Comparison of ENCODE assay signal across 1 cellular context in the genomic region with DNA sequence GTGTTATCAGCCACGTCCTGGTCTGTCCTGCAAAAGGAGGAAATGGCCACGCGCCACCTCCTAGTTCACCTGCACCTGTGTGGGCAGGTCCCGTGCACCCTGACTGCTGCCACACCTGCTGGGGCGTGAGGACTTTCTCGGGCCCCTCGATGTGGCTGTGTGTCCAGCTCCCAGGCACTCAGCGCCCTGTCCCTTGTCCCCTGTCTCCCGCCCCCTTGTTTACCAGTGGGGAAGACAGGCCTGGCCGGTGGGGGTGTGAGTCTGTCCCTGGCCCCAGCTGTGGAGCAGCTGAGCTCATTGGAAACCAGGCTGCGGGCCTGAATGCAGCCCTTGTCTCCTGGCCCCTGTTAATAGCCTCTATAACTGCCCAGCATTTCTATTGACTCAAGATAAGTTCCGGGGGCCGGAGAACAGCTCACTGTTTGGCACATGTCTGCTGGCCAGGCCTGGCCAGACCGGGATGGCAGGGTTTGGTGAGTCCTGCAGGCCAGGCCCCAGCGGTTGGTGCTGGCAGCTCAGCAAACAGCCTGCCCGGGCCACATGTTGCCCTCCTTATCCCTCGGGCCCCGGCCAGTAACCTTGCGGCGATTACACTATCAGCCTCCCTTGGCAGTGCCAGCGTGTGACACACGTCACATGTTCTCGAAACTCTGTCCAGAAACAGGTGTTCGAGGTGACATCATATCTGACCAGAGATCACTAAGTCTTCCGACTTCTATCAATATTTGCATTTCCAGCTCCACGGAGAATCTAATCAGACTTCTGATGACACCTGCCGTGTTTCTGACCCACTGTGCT.
TF ChIP-seq lines count a peak whose summit lies in the region.

No MANE protein-coding gene starts in this region.

TF ChIP-seq in HepG2, 621 proteins besides CTCF, POLR2A, EP300 and RAD21 (continued from another document and continues in another):
- TF ChIP-seq, protein P1, sequence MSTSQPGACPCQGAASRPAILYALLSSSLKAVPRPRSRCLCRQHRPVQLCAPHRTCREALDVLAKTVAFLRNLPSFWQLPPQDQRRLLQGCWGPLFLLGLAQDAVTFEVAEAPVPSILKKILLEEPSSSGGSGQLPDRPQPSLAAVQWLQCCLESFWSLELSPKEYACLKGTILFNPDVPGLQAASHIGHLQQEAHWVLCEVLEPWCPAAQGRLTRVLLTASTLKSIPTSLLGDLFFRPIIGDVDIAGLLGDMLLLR (CRISPR knock-in tag; IDR thresholded peaks at IDR 0.05), result 0 out of 2 replicates have a peak, but pooled peaks have one; percentile 67
- no peak for TF ChIP-seq ZNF605 (CRISPR knock-in tag; IDR thresholded peaks at IDR 0.05)
- TF ChIP-seq HOXA7 (CRISPR knock-in tag; IDR thresholded peaks at IDR 0.05), result no peak
- TF ChIP-seq, protein P2, sequence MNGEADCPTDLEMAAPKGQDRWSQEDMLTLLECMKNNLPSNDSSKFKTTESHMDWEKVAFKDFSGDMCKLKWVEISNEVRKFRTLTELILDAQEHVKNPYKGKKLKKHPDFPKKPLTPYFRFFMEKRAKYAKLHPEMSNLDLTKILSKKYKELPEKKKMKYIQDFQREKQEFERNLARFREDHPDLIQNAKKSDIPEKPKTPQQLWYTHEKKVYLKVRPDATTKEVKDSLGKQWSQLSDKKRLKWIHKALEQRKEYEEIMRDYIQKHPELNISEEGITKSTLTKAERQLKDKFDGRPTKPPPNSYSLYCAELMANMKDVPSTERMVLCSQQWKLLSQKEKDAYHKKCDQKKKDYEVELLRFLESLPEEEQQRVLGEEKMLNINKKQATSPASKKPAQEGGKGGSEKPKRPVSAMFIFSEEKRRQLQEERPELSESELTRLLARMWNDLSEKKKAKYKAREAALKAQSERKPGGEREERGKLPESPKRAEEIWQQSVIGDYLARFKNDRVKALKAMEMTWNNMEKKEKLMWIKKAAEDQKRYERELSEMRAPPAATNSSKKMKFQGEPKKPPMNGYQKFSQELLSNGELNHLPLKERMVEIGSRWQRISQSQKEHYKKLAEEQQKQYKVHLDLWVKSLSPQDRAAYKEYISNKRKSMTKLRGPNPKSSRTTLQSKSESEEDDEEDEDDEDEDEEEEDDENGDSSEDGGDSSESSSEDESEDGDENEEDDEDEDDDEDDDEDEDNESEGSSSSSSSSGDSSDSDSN (CRISPR knock-in tag; IDR thresholded peaks at IDR 0.05), result peak; percentile 50; the same call in 1 of the 2 replicates
- peak; percentile 54; the same call in 1 of the 2 replicates for TF ChIP-seq RARA (CRISPR knock-in tag; IDR thresholded peaks at IDR 0.05)
- TF ChIP-seq ZNF282 (IDR thresholded peaks at IDR 0.05; ENCODE audit: partially characterized antibody), result no peak
- TF ChIP-seq CAMTA2 (CRISPR knock-in tag; IDR thresholded peaks at IDR 0.05; ENCODE audit: borderline replicate concordance), result no peak
- TF ChIP-seq ZNF333 (CRISPR knock-in tag; IDR thresholded peaks at IDR 0.05; ENCODE audit: borderline replicate concordance), result 0 out of 2 replicates have a peak, but pooled peaks have one; percentile 61
- peak; percentile 60 for TF ChIP-seq NR2F6 (IDR thresholded peaks at IDR 0.05)
- peak; percentile 75 for TF ChIP-seq NR2F6 (CRISPR knock-in tag; IDR thresholded peaks at IDR 0.05)
- TF ChIP-seq, protein P3, sequence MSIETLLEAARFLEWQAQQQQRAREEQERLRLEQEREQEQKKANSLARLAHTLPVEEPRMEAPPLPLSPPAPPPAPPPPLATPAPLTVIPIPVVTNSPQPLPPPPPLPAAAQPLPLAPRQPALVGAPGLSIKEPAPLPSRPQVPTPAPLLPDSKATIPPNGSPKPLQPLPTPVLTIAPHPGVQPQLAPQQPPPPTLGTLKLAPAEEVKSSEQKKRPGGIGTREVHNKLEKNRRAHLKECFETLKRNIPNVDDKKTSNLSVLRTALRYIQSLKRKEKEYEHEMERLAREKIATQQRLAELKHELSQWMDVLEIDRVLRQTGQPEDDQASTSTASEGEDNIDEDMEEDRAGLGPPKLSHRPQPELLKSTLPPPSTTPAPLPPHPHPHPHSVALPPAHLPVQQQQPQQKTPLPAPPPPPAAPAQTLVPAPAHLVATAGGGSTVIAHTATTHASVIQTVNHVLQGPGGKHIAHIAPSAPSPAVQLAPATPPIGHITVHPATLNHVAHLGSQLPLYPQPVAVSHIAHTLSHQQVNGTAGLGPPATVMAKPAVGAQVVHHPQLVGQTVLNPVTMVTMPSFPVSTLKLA (IDR thresholded peaks at IDR 0.05), result no peak
- TF ChIP-seq ZKSCAN1 (IDR thresholded peaks at IDR 0.05; ENCODE audit: low read length), result no peak
- TF ChIP-seq TGIF2 (CRISPR knock-in tag; IDR thresholded peaks at IDR 0.05), result peak; percentile 43; the same call in 1 of the 2 replicates
- TF ChIP-seq NFATC3 (CRISPR knock-in tag; IDR thresholded peaks at IDR 0.05), result no peak
- TF ChIP-seq ZNF160 (CRISPR knock-in tag; IDR thresholded peaks at IDR 0.05), result no peak
- TF ChIP-seq ZNF256 (CRISPR knock-in tag; conservative IDR thresholded peaks at IDR 0.05), result no peak
- no peak for TF ChIP-seq HES4 (CRISPR knock-in tag; IDR thresholded peaks at IDR 0.05; ENCODE audit: borderline replicate concordance)
- TF ChIP-seq ZBTB38 (CRISPR knock-in tag; IDR thresholded peaks at IDR 0.05), result no peak
- TF ChIP-seq NFYB (CRISPR knock-in tag; IDR thresholded peaks at IDR 0.05), result no peak
- TF ChIP-seq PRPF4 (IDR thresholded peaks at IDR 0.05; ENCODE audit: low read depth, low read length, poor library complexity, severe bottlenecking), result no peak
- peak; percentile 29; the same call in 1 of the 2 replicates for TF ChIP-seq ZSCAN31 (CRISPR knock-in tag; IDR thresholded peaks at IDR 0.05; ENCODE audit: low read depth)
- no peak for TF ChIP-seq REL (CRISPR knock-in tag; conservative IDR thresholded peaks at IDR 0.05)
- TF ChIP-seq YEATS4 (CRISPR knock-in tag; IDR thresholded peaks at IDR 0.05; ENCODE audit: borderline replicate concordance), result no peak
- peak; percentile 39; the same call in 1 of the 2 replicates for TF ChIP-seq ARNT2 (CRISPR knock-in tag; IDR thresholded peaks at IDR 0.05; ENCODE audit: low read depth)
- no peak for TF ChIP-seq NR1H2 (CRISPR knock-in tag; IDR thresholded peaks at IDR 0.05; ENCODE audit: borderline replicate concordance, low read depth)
- 0 out of 2 replicates have a peak, but pooled peaks have one; percentile 21 for TF ChIP-seq KAT8 (CRISPR knock-in tag; IDR thresholded peaks at IDR 0.05)
- TF ChIP-seq ZFP90 (CRISPR knock-in tag; IDR thresholded peaks at IDR 0.05; ENCODE audit: borderline replicate concordance), result peak; percentile 52; the same call in 1 of the 2 replicates
- TF ChIP-seq ZNF207 (IDR thresholded peaks at IDR 0.05; ENCODE audit: borderline replicate concordance), result no peak
- TF ChIP-seq HHEX (CRISPR knock-in tag; IDR thresholded peaks at IDR 0.05), result peak; percentile 89
- TF ChIP-seq ZNF446 (CRISPR knock-in tag; IDR thresholded peaks at IDR 0.05), result no peak
- no peak for TF ChIP-seq HNRNPH1 (optimal IDR thresholded peaks at IDR 0.05; ENCODE audit: low read depth, low read length)
- no peak for TF ChIP-seq HOXA9 (CRISPR knock-in tag; IDR thresholded peaks at IDR 0.05; ENCODE audit: borderline replicate concordance)
- TF ChIP-seq, protein P4, sequence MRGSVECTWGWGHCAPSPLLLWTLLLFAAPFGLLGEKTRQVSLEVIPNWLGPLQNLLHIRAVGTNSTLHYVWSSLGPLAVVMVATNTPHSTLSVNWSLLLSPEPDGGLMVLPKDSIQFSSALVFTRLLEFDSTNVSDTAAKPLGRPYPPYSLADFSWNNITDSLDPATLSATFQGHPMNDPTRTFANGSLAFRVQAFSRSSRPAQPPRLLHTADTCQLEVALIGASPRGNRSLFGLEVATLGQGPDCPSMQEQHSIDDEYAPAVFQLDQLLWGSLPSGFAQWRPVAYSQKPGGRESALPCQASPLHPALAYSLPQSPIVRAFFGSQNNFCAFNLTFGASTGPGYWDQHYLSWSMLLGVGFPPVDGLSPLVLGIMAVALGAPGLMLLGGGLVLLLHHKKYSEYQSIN (CRISPR knock-in tag; IDR thresholded peaks at IDR 0.05; ENCODE audit: borderline replicate concordance), result no peak
- no peak for TF ChIP-seq CHCHD3 (CRISPR knock-in tag; IDR thresholded peaks at IDR 0.05)
- peak; percentile 54; the same call in 1 of the 2 replicates for TF ChIP-seq YEATS2 (CRISPR knock-in tag; IDR thresholded peaks at IDR 0.05; ENCODE audit: borderline replicate concordance)
- TF ChIP-seq, protein P5, sequence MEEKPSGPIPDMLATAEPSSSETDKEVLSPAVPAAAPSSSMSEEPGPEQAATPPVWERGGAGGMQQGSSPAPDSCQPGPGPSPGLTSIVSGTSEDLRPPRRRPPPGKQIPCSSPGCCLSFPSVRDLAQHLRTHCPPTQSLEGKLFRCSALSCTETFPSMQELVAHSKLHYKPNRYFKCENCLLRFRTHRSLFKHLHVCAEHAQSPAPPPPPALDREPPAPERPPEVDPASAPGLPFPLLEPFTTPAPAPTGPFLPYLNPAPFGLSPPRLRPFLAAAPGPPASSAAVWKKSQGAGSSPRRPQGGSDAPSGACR (CRISPR knock-in tag; IDR thresholded peaks at IDR 0.05), result no peak
- TF ChIP-seq ZNF563 (CRISPR knock-in tag; IDR thresholded peaks at IDR 0.05), result no peak
- TF ChIP-seq HDAC1 (CRISPR knock-in tag; IDR thresholded peaks at IDR 0.05), result peak; percentile 44; the same call in 1 of the 2 replicates
- no peak for TF ChIP-seq ZNF841 (CRISPR knock-in tag; IDR thresholded peaks at IDR 0.05; ENCODE audit: borderline replicate concordance)
- TF ChIP-seq ZNF530 (CRISPR knock-in tag; IDR thresholded peaks at IDR 0.05; ENCODE audit: low read depth), result no peak
- TF ChIP-seq GATAD1 (CRISPR knock-in tag; IDR thresholded peaks at IDR 0.05), result no peak
- 0 out of 2 replicates have a peak, but pooled peaks have one; percentile 33 for TF ChIP-seq ZSCAN25 (CRISPR knock-in tag; IDR thresholded peaks at IDR 0.05)
- no peak for TF ChIP-seq ZFP36L2 (CRISPR knock-in tag; IDR thresholded peaks at IDR 0.05)
- TF ChIP-seq ZNF556 (CRISPR knock-in tag; IDR thresholded peaks at IDR 0.05; ENCODE audit: borderline replicate concordance), result no peak
- peak; percentile 49; the same call in 1 of the 2 replicates for TF ChIP-seq RFXAP (CRISPR knock-in tag; IDR thresholded peaks at IDR 0.05; ENCODE audit: borderline replicate concordance)
- no peak for TF ChIP-seq MIER3 (CRISPR knock-in tag; IDR thresholded peaks at IDR 0.05; ENCODE audit: borderline replicate concordance)
- TF ChIP-seq SPEN (CRISPR knock-in tag; IDR thresholded peaks at IDR 0.05; ENCODE audit: low read depth), result peak; percentile 22; the same call in 1 of the 2 replicates
- no peak for TF ChIP-seq MTF1 (CRISPR knock-in tag; IDR thresholded peaks at IDR 0.05)
- TF ChIP-seq AHR (CRISPR knock-in tag; IDR thresholded peaks at IDR 0.05), result no peak; the same call in 1 of the 2 replicates
- no peak for TF ChIP-seq ZNF138 (CRISPR knock-in tag; IDR thresholded peaks at IDR 0.05; ENCODE audit: low read depth)
- TF ChIP-seq RFX3 (CRISPR knock-in tag; IDR thresholded peaks at IDR 0.05), result no peak
- peak; percentile 69 for TF ChIP-seq RXRA (CRISPR knock-in tag; IDR thresholded peaks at IDR 0.05)
- TF ChIP-seq FOSL2 (CRISPR knock-in tag; IDR thresholded peaks at IDR 0.05), result peak; percentile 57
- TF ChIP-seq PAX8 (CRISPR knock-in tag; IDR thresholded peaks at IDR 0.05; ENCODE audit: borderline replicate concordance), result no peak
- no peak for TF ChIP-seq ZNF570 (CRISPR knock-in tag; IDR thresholded peaks at IDR 0.05; ENCODE audit: borderline replicate concordance)
- TF ChIP-seq NFKBIZ (CRISPR knock-in tag; IDR thresholded peaks at IDR 0.05), result no peak
- TF ChIP-seq, protein P6, sequence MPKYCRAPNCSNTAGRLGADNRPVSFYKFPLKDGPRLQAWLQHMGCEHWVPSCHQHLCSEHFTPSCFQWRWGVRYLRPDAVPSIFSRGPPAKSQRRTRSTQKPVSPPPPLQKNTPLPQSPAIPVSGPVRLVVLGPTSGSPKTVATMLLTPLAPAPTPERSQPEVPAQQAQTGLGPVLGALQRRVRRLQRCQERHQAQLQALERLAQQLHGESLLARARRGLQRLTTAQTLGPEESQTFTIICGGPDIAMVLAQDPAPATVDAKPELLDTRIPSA (CRISPR knock-in tag; IDR thresholded peaks at IDR 0.05; ENCODE audit: borderline replicate concordance), result no peak
- TF ChIP-seq, protein P7, sequence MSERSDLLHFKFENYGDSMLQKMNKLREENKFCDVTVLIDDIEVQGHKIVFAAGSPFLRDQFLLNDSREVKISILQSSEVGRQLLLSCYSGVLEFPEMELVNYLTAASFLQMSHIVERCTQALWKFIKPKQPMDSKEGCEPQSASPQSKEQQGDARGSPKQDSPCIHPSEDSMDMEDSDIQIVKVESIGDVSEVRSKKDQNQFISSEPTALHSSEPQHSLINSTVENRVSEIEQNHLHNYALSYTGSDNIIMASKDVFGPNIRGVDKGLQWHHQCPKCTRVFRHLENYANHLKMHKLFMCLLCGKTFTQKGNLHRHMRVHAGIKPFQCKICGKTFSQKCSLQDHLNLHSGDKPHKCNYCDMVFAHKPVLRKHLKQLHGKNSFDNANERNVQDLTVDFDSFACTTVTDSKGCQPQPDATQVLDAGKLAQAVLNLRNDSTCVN (CRISPR knock-in tag; IDR thresholded peaks at IDR 0.05; ENCODE audit: borderline replicate concordance), result no peak
- TF ChIP-seq ZNF292 (CRISPR knock-in tag; IDR thresholded peaks at IDR 0.05; ENCODE audit: borderline replicate concordance, low read depth), result no peak
- TF ChIP-seq FOXK1 (CRISPR knock-in tag; IDR thresholded peaks at IDR 0.05; ENCODE audit: borderline replicate concordance, low read depth), result peak; percentile 37; the same call in 1 of the 2 replicates
- TF ChIP-seq, protein P8, sequence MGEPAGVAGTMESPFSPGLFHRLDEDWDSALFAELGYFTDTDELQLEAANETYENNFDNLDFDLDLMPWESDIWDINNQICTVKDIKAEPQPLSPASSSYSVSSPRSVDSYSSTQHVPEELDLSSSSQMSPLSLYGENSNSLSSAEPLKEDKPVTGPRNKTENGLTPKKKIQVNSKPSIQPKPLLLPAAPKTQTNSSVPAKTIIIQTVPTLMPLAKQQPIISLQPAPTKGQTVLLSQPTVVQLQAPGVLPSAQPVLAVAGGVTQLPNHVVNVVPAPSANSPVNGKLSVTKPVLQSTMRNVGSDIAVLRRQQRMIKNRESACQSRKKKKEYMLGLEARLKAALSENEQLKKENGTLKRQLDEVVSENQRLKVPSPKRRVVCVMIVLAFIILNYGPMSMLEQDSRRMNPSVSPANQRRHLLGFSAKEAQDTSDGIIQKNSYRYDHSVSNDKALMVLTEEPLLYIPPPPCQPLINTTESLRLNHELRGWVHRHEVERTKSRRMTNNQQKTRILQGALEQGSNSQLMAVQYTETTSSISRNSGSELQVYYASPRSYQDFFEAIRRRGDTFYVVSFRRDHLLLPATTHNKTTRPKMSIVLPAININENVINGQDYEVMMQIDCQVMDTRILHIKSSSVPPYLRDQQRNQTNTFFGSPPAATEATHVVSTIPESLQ (CRISPR knock-in tag; conservative IDR thresholded peaks at IDR 0.05), result no peak
- TF ChIP-seq TMF1 (CRISPR knock-in tag; IDR thresholded peaks at IDR 0.05; ENCODE audit: low read depth), result no peak
- TF ChIP-seq, protein P9, sequence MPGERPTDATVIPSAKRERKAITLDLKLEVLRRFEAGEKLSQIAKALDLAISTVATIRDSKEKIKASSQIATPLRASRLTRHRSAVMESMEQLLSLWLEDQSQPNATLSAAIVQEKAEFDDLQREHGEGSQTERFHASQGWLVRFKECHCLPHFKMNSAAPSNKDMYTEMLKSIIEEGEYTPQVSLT (CRISPR knock-in tag; IDR thresholded peaks at IDR 0.05; ENCODE audit: borderline replicate concordance, low read depth), result no peak
- TF ChIP-seq NCOA2 (CRISPR knock-in tag; IDR thresholded peaks at IDR 0.05), result no peak; the same call in 1 of the 2 replicates
- no peak for TF ChIP-seq ZNF589 (CRISPR knock-in tag; conservative IDR thresholded peaks at IDR 0.05)
